In genomic region chr11:59119826-59120225, GRCh38 we compare ENCODE assay signal across 39 cellular contexts. TPM values are rescaled to one million over a fixed set of nuclear protein-coding genes. Genes with fewer than 3 reads are reported as not detected.
"Had no signal": no experiment of that assay in that cellular context is flagged by ENCODE, and none has a peak within 500 bp of the region (broad histone marks: within the 10 kb centered on the region; RNA-seq: fewer than 3 reads in every experiment).

No MANE protein-coding gene starts in this region.

- H3K4me3 ChIP-seq: adrenal gland, body of pancreas, esophagus squamous epithelium, heart left ventricle had no signal

- H3K27me3 ChIP-seq: adrenal gland, body of pancreas, esophagus squamous epithelium, heart left ventricle had no signal

- DNase-seq: activated B cell treated with CpG ODN at 0.5 μM for 24 hours; activated CD4-positive, alpha-beta T cell treated with anti-CD3 and anti-CD28 coated beads for 48 hours; activated CD4-positive, alpha-beta T cell treated with anti-CD3 and anti-CD28 coated beads, Interleukin-2, amount 50 U/mL, for 1 hour; activated CD4-positive, alpha-beta T cell treated with anti-CD3 and anti-CD28 coated beads, Interleukin-2, amount 50 U/mL, for 48 hours; activated CD8-positive, alpha-beta memory T cell treated with anti-CD3 and anti-CD28 coated beads, Interleukin-2, amount 10 ng/mL, durations not matched to agents 7 days and 5 days; activated CD8-positive, alpha-beta memory T cell treated with anti-CD3 and anti-CD28 coated beads, Interleukin-2, amount 50 U/mL, for 4 hours; activated CD8-positive, alpha-beta T cell treated with anti-CD3 and anti-CD28 coated beads, Interleukin-2, amount 10 ng/mL, durations not matched to agents 7 days and 5 days; activated effector memory CD4-positive, alpha-beta T cell treated with anti-CD3 and anti-CD28 coated beads, Interleukin-2, amount 50 U/mL, for 16 hours; activated naive CD4-positive, alpha-beta T cell treated with anti-CD3 and anti-CD28 coated beads for 36 hours; activated naive CD8-positive, alpha-beta T cell treated with anti-CD3 and anti-CD28 coated beads for 36 hours; activated naive CD8-positive, alpha-beta T cell treated with anti-CD3 and anti-CD28 coated beads, Interleukin-2, amount 50 U/mL, for 24 hours; activated T-cell treated with anti-CD3 and anti-CD28 coated beads, Interleukin-2, amount 50 U/mL, for 1 hour; activated T-cell treated with anti-CD3 and anti-CD28 coated beads, Interleukin-2, amount 50 U/mL, for 48 hours; adrenal gland; amygdala; aorta; body of pancreas; caudate nucleus; cortex of kidney; dermis blood vessel endothelial cell; effector CD4-positive, alpha-beta T cell; effector memory CD8-positive, alpha-beta T cell; erythroblast; esophagus squamous epithelium; foreskin melanocyte; glutamatergic neuron; heart left ventricle; T-helper 1 cell; T-helper 17 cell; T1000; WERI-Rb-1 had no signal

- ATAC-seq: activated CD4-positive, CD25-positive, alpha-beta regulatory T cell treated with anti-CD3 and anti-CD28 coated beads, Interleukin-2, amount 50 U/mL, for 24 hours; activated CD8-positive, alpha-beta memory T cell treated with anti-CD3 and anti-CD28 coated beads, Interleukin-2, amount 10 ng/mL, durations not matched to agents 7 days and 5 days; activated CD8-positive, alpha-beta T cell treated with anti-CD3 and anti-CD28 coated beads, Interleukin-2, amount 10 ng/mL, durations not matched to agents 7 days and 5 days; activated naive CD8-positive, alpha-beta T cell treated with anti-CD3 and anti-CD28 coated beads, Interleukin-2, amount 50 U/mL, for 24 hours; body of pancreas; effector memory CD8-positive, alpha-beta T cell; heart left ventricle; T-helper 17 cell had no signal

- H3K36me3 ChIP-seq: adrenal gland, heart left ventricle, WERI-Rb-1 had no signal

- FAIRE-seq: colon had no signal

- H3K27ac ChIP-seq: adrenal gland, body of pancreas, esophagus squamous epithelium, heart left ventricle, WERI-Rb-1 had no signal

- H3K9me3 ChIP-seq: adrenal gland had no signal

- H3K4me1 ChIP-seq: adrenal gland, body of pancreas, esophagus squamous epithelium, heart left ventricle had no signal

RNA-seq across cellular contexts. Expression of gene GLYATL1B, which starts 33.7 kb away (rescaled TPM):
- total RNA-seq: activated B cell treated with CpG ODN at 0.5 μM for 24 hours; activated CD8-positive, alpha-beta memory T cell treated with anti-CD3 and anti-CD28 coated beads for 36 hours; activated CD8-positive, alpha-beta memory T cell treated with anti-CD3 and anti-CD28 coated beads, Interleukin-2, amount 10 ng/mL, durations not matched to agents 7 days and 5 days; activated CD8-positive, alpha-beta T cell treated with anti-CD3 and anti-CD28 coated beads, Interleukin-2, amount 10 ng/mL, durations not matched to agents 7 days and 5 days; activated naive CD4-positive, alpha-beta T cell treated with anti-CD3 and anti-CD28 coated beads for 36 hours; activated naive CD8-positive, alpha-beta T cell treated with anti-CD3 and anti-CD28 coated beads for 36 hours; activated T-helper 1 cell treated with anti-CD3 and anti-CD28 coated beads, Interleukin-12 subunit alpha, Interleukin-12 subunit beta, Interleukin-2, Interleukin-4 antibody, amounts not matched to agents 30 ng/mL and 10 ng/mL and 1 ng/mL, durations not matched to agents 14 hours and 24 hours and 36 hours; activated T-helper 2 cell treated with anti-CD3 and anti-CD28 coated beads, Interferon-gamma antibody, Interleukin-2, Interleukin-4, amounts not matched to agents 10 μg/mL and 5 μg/mL and 100 μg/mL, durations not matched to agents 14 hours and 24 hours and 36 hours; adrenal gland; aorta; body of pancreas; chondrocyte; dermis blood vessel endothelial cell; esophagus squamous epithelium; fibroblast of lung; fibroblast of villous mesenchyme; heart left ventricle; T-helper 17 cell had no signal
- polyA plus RNA-seq: adrenal gland, aorta, fibroblast of lung, heart left ventricle had no signal
